1 cellular context compared by ENCODE assay signal in the genomic region with DNA sequence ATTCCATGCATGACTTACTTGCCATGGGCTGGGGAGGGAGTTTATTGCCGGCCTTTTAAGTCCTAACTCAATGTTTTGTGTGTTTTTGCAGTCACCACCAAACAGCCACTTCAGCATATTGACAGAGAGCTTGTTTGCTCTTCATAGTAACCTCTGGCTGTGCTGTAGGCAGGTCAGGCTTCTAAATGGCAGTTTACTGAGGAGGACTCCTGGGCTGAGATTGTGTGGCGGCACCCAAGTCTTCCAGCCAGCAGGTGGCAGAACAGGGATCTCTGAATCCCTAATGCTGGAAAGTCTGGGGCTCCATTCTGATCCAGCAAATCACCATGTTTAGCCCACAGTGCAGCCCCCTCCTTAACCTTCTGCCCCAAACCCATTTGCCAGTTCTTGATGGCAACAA.
TF ChIP-seq lines count a peak whose summit lies in the region.

No MANE protein-coding gene starts in this region.

TF ChIP-seq in HepG2, 621 proteins besides CTCF, POLR2A, EP300 and RAD21 (continued from another document):
- TF ChIP-seq, protein P1, sequence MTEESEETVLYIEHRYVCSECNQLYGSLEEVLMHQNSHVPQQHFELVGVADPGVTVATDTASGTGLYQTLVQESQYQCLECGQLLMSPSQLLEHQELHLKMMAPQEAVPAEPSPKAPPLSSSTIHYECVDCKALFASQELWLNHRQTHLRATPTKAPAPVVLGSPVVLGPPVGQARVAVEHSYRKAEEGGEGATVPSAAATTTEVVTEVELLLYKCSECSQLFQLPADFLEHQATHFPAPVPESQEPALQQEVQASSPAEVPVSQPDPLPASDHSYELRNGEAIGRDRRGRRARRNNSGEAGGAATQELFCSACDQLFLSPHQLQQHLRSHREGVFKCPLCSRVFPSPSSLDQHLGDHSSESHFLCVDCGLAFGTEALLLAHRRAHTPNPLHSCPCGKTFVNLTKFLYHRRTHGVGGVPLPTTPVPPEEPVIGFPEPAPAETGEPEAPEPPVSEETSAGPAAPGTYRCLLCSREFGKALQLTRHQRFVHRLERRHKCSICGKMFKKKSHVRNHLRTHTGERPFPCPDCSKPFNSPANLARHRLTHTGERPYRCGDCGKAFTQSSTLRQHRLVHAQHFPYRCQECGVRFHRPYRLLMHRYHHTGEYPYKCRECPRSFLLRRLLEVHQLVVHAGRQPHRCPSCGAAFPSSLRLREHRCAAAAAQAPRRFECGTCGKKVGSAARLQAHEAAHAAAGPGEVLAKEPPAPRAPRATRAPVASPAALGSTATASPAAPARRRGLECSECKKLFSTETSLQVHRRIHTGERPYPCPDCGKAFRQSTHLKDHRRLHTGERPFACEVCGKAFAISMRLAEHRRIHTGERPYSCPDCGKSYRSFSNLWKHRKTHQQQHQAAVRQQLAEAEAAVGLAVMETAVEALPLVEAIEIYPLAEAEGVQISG (CRISPR knock-in tag; IDR thresholded peaks at IDR 0.05) = peak; percentile 98
- TF ChIP-seq ZFP36L1 (CRISPR knock-in tag; IDR thresholded peaks at IDR 0.05) = no peak
- no peak for TF ChIP-seq MTF2 (CRISPR knock-in tag; IDR thresholded peaks at IDR 0.05; ENCODE audit: borderline replicate concordance)
- 0 out of 2 replicates have a peak, but pooled peaks have one; percentile 28 for TF ChIP-seq HMG20B (CRISPR knock-in tag; conservative IDR thresholded peaks at IDR 0.05)
- peak; percentile 43; the same call in 1 of the 2 replicates for TF ChIP-seq ZNF644 (CRISPR knock-in tag; IDR thresholded peaks at IDR 0.05; ENCODE audit: low read depth)
- peak; percentile 58 for TF ChIP-seq XRCC5 (optimal IDR thresholded peaks at IDR 0.05; ENCODE audit: low read length)
- TF ChIP-seq SMC3 (IDR thresholded peaks at IDR 0.05; ENCODE audit: low read length) = peak; percentile 69
- no peak for TF ChIP-seq ZNF7 (CRISPR knock-in tag; IDR thresholded peaks at IDR 0.05)
- TF ChIP-seq FOXA1 (IDR thresholded peaks at IDR 0.05) = no peak
- peak; percentile 60 for TF ChIP-seq FOXA1 (CRISPR knock-in tag; IDR thresholded peaks at IDR 0.05)
- peak; percentile 92 for TF ChIP-seq ZMYM4 (CRISPR knock-in tag; IDR thresholded peaks at IDR 0.05)
- 0 out of 2 replicates have a peak, but pooled peaks have one; percentile 12 for TF ChIP-seq PITX1 (CRISPR knock-in tag; IDR thresholded peaks at IDR 0.05)
- TF ChIP-seq SOX13 (IDR thresholded peaks at IDR 0.05) = no peak
- TF ChIP-seq SOX13 (CRISPR knock-in tag; conservative IDR thresholded peaks at IDR 0.05 in 1 of 2, IDR thresholded peaks at IDR 0.05 in 1 of 2) = peak in 1 of 2 experiments; percentile 5; a peak in 1 of 4 replicates
- TF ChIP-seq MAFK (conservative IDR thresholded peaks at IDR 0.05 in 1 of 2, IDR thresholded peaks at IDR 0.05 in 1 of 2; ENCODE audit: low read length in 2 of 2) = peak; percentile 80 to 89
- no peak for TF ChIP-seq FOXK2 (IDR thresholded peaks at IDR 0.05)
- TF ChIP-seq ZNF263 (CRISPR knock-in tag; IDR thresholded peaks at IDR 0.05) = peak; percentile 83
